ENCODE assay signal across 13 cellular contexts in genomic region chr2:161990741-161991140, GRCh38.
A peak's percentile ranks its signal among the peaks of the same experiment; 100 is the strongest.
DNase-seq lines count a peak whose midpoint lies in the region; ATAC-seq and TF ChIP-seq lines count a peak whose summit lies in the region.
"Had no signal": no experiment of that assay in that cellular context is flagged by ENCODE, and none has a peak within 500 bp of the region (broad histone marks: within the 10 kb centered on the region; RNA-seq: fewer than 3 reads in every experiment).

No MANE protein-coding gene starts in this region.

- peaks cover 14% of the 10 kb centered on the region for H3K4me1 ChIP-seq in smooth muscle cell (ENCODE audit: low read depth)
- no peaks in the 10 kb centered on the region for H3K4me1 ChIP-seq in GM23338 (ENCODE audit: insufficient read depth)
- H3K4me1 ChIP-seq: gastrocnemius medialis had no signal

- H3K36me3 ChIP-seq in smooth muscle cell (ENCODE audit: low read depth) (no peaks in the 10 kb centered on the region), GM23338 (ENCODE audit: insufficient read depth) (no peaks in the 10 kb centered on the region)
- H3K36me3 ChIP-seq: BLaER1, gastrocnemius medialis, vagina had no signal

- H3K9me3 Mint-ChIP-seq in activated CD4-positive, alpha-beta memory T cell treated with anti-CD3 and anti-CD28 coated beads, Interleukin-2, amount 10 ng/mL, durations not matched to agents 7 days and 5 days, result no peaks in the 10 kb centered on the region
- H3K9me3 Mint-ChIP-seq in activated CD4-positive, alpha-beta memory T cell treated with anti-CD3 and anti-CD28 coated beads for 36 hours, result no peaks in the 10 kb centered on the region
- H3K9me3 Mint-ChIP-seq in GM23338, result no peaks in the 10 kb centered on the region
- H3K9me3 Mint-ChIP-seq: activated naive CD4-positive, alpha-beta T cell treated with anti-CD3 and anti-CD28 coated beads for 36 hours had no signal

- POLR2A ChIA-PET in activated CD4-positive, alpha-beta memory T cell treated with anti-CD3 and anti-CD28 coated beads, Interleukin-2, amount 10 ng/mL, durations not matched to agents 7 days and 5 days (lab: Charles Lee), result interaction anchor here (11.0 kb wide), 1 partner anchor 35 kb away, joined by 242 read pairs; no protein-coding TSS in a partner anchor
- POLR2A ChIA-PET in activated CD4-positive, alpha-beta memory T cell treated with anti-CD3 and anti-CD28 coated beads for 36 hours (lab: Charles Lee), result no interaction called here
- POLR2A ChIA-PET in RWPE1 (lab: Yijun Ruan, JAX; ENCODE audit: low non-redundant PET), result no interaction called here

- H3K27ac ChIP-seq in RWPE1 (no peak overlapping the region), epithelial cell of prostate (peak overlapping the region; percentile 48), smooth muscle cell (ENCODE audit: low read depth) (peak overlapping the region; percentile 68), GM23338 (ENCODE audit: low read depth) (no peak overlapping the region)
- H3K27ac ChIP-seq: BLaER1, gastrocnemius medialis, vagina had no signal

- no peak for DNase-seq in activated CD4-positive, alpha-beta memory T cell treated with anti-CD3 and anti-CD28 coated beads, Interleukin-2, amount 10 ng/mL, durations not matched to agents 7 days and 5 days
- no peak for DNase-seq in activated CD4-positive, alpha-beta memory T cell treated with anti-CD3 and anti-CD28 coated beads for 36 hours
- DNase-seq in RWPE1 (ENCODE audit: low spot score) (peak; percentile 79), epithelial cell of prostate (ENCODE audit: low read depth, low spot score) (peak; percentile 52), smooth muscle cell (lab: John Stamatoyannopoulos, UW; ENCODE audit: unreplicated experiment) (no peak), GM23338 (ENCODE audit: low spot score) (no peak)
- DNase-seq: activated naive CD4-positive, alpha-beta T cell treated with anti-CD3 and anti-CD28 coated beads for 36 hours; gastrocnemius medialis; stimulated activated CD4-positive, alpha-beta T cell treated with anti-CD3 and anti-CD28 coated beads, Interleukin-4, amount 100 ng/mL, for 4 hours had no signal

- peaks cover 73% of the 10 kb centered on the region for H3K36me3 Mint-ChIP-seq in activated CD4-positive, alpha-beta memory T cell treated with anti-CD3 and anti-CD28 coated beads, Interleukin-2, amount 10 ng/mL, durations not matched to agents 7 days and 5 days (ENCODE audit: low read depth)
- H3K36me3 Mint-ChIP-seq in activated CD4-positive, alpha-beta memory T cell treated with anti-CD3 and anti-CD28 coated beads for 36 hours, result peaks cover 15% of the 10 kb centered on the region
- no peaks in the 10 kb centered on the region for H3K36me3 Mint-ChIP-seq in GM23338 (ENCODE audit: low read depth)

- H3F3A ChIP-seq in smooth muscle cell (ENCODE audit: low read depth) (peaks cover 9% of the 10 kb centered on the region), GM23338 (replicated peaks; ENCODE audit: low read depth) (no peaks in the 10 kb centered on the region)

- no peak overlapping the region for H3K9ac ChIP-seq in smooth muscle cell (ENCODE audit: low read depth)
- H3K9ac ChIP-seq: BLaER1 had no signal

- ATAC-seq in GM23338 (no peak), HG02884 (IDR thresholded peaks at IDR 0.05; ENCODE audit: unreplicated experiment) (no peak), HG03442 (IDR thresholded peaks at IDR 0.05; ENCODE audit: unreplicated experiment) (no peak)
- ATAC-seq: gastrocnemius medialis had no signal

- CTCF ChIA-PET in activated CD4-positive, alpha-beta memory T cell treated with anti-CD3 and anti-CD28 coated beads, Interleukin-2, amount 10 ng/mL, durations not matched to agents 7 days and 5 days (lab: Charles Lee), result interaction anchor here (1.3 to 2.1 kb wide), 2 partner anchors 38 to 135 kb away, joined by 3 to 6 read pairs; no protein-coding TSS in a partner anchor
- CTCF ChIA-PET in activated CD4-positive, alpha-beta memory T cell treated with anti-CD3 and anti-CD28 coated beads for 36 hours (lab: Charles Lee), result interaction anchor here (0.7 kb wide), 1 partner anchor 17 kb away, joined by 5 read pairs; no protein-coding TSS in a partner anchor
- CTCF ChIA-PET in RWPE1 (lab: Yijun Ruan, JAX), result no interaction called here

- H3K79me2 ChIP-seq in smooth muscle cell (ENCODE audit: low read depth) (no peaks in the 10 kb centered on the region), GM23338 (replicated peaks; ENCODE audit: insufficient read depth) (no peaks in the 10 kb centered on the region)

- H2AFZ ChIP-seq in smooth muscle cell (ENCODE audit: low read depth) (no peak overlapping the region), GM23338 (no peak overlapping the region)

- no peaks in the 10 kb centered on the region for H3K27me3 Mint-ChIP-seq in activated CD4-positive, alpha-beta memory T cell treated with anti-CD3 and anti-CD28 coated beads, Interleukin-2, amount 10 ng/mL, durations not matched to agents 7 days and 5 days
- H3K27me3 Mint-ChIP-seq in activated CD4-positive, alpha-beta memory T cell treated with anti-CD3 and anti-CD28 coated beads for 36 hours, result no peaks in the 10 kb centered on the region
- no peaks in the 10 kb centered on the region for H3K27me3 Mint-ChIP-seq in GM23338 (ENCODE audit: insufficient read depth, low read depth, poor library complexity)

- H3K9me3 ChIP-seq in smooth muscle cell (replicated peaks; ENCODE audit: low read depth), result no peaks in the 10 kb centered on the region
- H3K9me3 ChIP-seq: BLaER1, gastrocnemius medialis, vagina had no signal

- H4K20me1 ChIP-seq in smooth muscle cell (ENCODE audit: low read depth) (no peaks in the 10 kb centered on the region), GM23338 (replicated peaks; ENCODE audit: insufficient read depth) (no peaks in the 10 kb centered on the region)
- H4K20me1 ChIP-seq: BLaER1 had no signal

- no peaks in the 10 kb centered on the region for H3K27me3 ChIP-seq in smooth muscle cell (ENCODE audit: low read depth)
- no peaks in the 10 kb centered on the region for H3K27me3 ChIP-seq in GM23338 (ENCODE audit: insufficient read depth)
- H3K27me3 ChIP-seq: BLaER1, gastrocnemius medialis, vagina had no signal

- peak overlapping the region; percentile 55 for H3K4me2 ChIP-seq in smooth muscle cell
- no peak overlapping the region for H3K4me2 ChIP-seq in GM23338
- H3K4me2 ChIP-seq: BLaER1 had no signal

- TF ChIP-seq CTCF in RWPE1 (conservative IDR thresholded peaks at IDR 0.05; ENCODE audit: low read depth), result no peak
- no peak for TF ChIP-seq CTCF in smooth muscle cell (IDR thresholded peaks at IDR 0.05; ENCODE audit: borderline replicate concordance, insufficient read depth, poor library complexity, severe bottlenecking)
- no peak for TF ChIP-seq CTCF in GM23338 (conservative IDR thresholded peaks at IDR 0.05; ENCODE audit: low read depth in 2 of 2)

- no peak overlapping the region for H3K4me3 Mint-ChIP-seq in activated CD4-positive, alpha-beta memory T cell treated with anti-CD3 and anti-CD28 coated beads, Interleukin-2, amount 10 ng/mL, durations not matched to agents 7 days and 5 days
- no peak overlapping the region for H3K4me3 Mint-ChIP-seq in activated CD4-positive, alpha-beta memory T cell treated with anti-CD3 and anti-CD28 coated beads for 36 hours
- no peak overlapping the region for H3K4me3 Mint-ChIP-seq in GM23338
- H3K4me3 Mint-ChIP-seq: activated naive CD4-positive, alpha-beta T cell treated with anti-CD3 and anti-CD28 coated beads for 36 hours had no signal

- H3K4me3 ChIP-seq in smooth muscle cell, result no peak overlapping the region
- H3K4me3 ChIP-seq in GM23338, result no peak overlapping the region
- H3K4me3 ChIP-seq: BLaER1, gastrocnemius medialis, vagina had no signal

- WGBS in smooth muscle cell (ENCODE audit: low lambda C conversion rate), result 97% methylated on average over 1 of the region's 1 CpG

- intact Hi-C loops in activated CD4-positive, alpha-beta memory T cell treated with anti-CD3 and anti-CD28 coated beads for 36 hours (cut with micrococcal nuclease), result loop anchor here (5.0 to 10.0 kb wide), 3 partner anchors 132 to 826 kb away; partner anchors contain the start of genes IFIH1 and TANK

- peak overlapping the region; percentile 44 for H3K27ac Mint-ChIP-seq in activated CD4-positive, alpha-beta memory T cell treated with anti-CD3 and anti-CD28 coated beads, Interleukin-2, amount 10 ng/mL, durations not matched to agents 7 days and 5 days
- no peak overlapping the region for H3K27ac Mint-ChIP-seq in activated CD4-positive, alpha-beta memory T cell treated with anti-CD3 and anti-CD28 coated beads for 36 hours
- H3K27ac Mint-ChIP-seq in GM23338, result no peak overlapping the region
- H3K27ac Mint-ChIP-seq: activated naive CD4-positive, alpha-beta T cell treated with anti-CD3 and anti-CD28 coated beads for 36 hours had no signal

- H3K9me2 ChIP-seq in GM23338 (ENCODE audit: insufficient read depth), result no peaks in the 10 kb centered on the region

- peaks cover 55% of the 10 kb centered on the region for H3K4me1 Mint-ChIP-seq in activated CD4-positive, alpha-beta memory T cell treated with anti-CD3 and anti-CD28 coated beads, Interleukin-2, amount 10 ng/mL, durations not matched to agents 7 days and 5 days
- H3K4me1 Mint-ChIP-seq in activated CD4-positive, alpha-beta memory T cell treated with anti-CD3 and anti-CD28 coated beads for 36 hours (ENCODE audit: low read depth), result peaks cover 54% of the 10 kb centered on the region
- peaks cover 5% of the 10 kb centered on the region for H3K4me1 Mint-ChIP-seq in GM23338

TF ChIP-seq in GM23338, 12 proteins besides CTCF, POLR2A, EP300 and RAD21 (continues in another document):
- TF ChIP-seq ZNF331 (CRISPR knock-in tag; IDR thresholded peaks at IDR 0.05; ENCODE audit: low read depth), result no peak
- TF ChIP-seq POLR2AphosphoS5 (IDR thresholded peaks at IDR 0.05; ENCODE audit: low read depth), result no peak

Comparison
In these comparisons a context has a peak if more than half of its experiments do, and no peak if none do; other contexts are left out.
1. DNase-seq: peak in RWPE1 (single experiment) and epithelial cell of prostate (single experiment); none in activated CD4-positive, alpha-beta memory T cell treated with anti-CD3 and anti-CD28 coated beads, Interleukin-2, amount 10 ng/mL, durations not matched to agents 7 days and 5 days (single experiment), activated CD4-positive, alpha-beta memory T cell treated with anti-CD3 and anti-CD28 coated beads for 36 hours (single experiment), smooth muscle cell (single experiment) and GM23338 (single experiment).
2. H3K27ac ChIP-seq: peak in epithelial cell of prostate (single experiment) and smooth muscle cell (single experiment); none in RWPE1 (single experiment) and GM23338 (single experiment).